ENCODE assay signal across 23 cellular contexts in genomic region chr2:181972431-181973190, GRCh38. TPM values are rescaled to one million over a fixed set of nuclear protein-coding genes. Genes with fewer than 3 reads are reported as not detected.
DNase-seq lines count a peak whose midpoint lies in the region; ATAC-seq and TF ChIP-seq lines count a peak whose summit lies in the region.
"Had no signal": no experiment of that assay in that cellular context is flagged by ENCODE, and none has a peak within 500 bp of the region (broad histone marks: within the 10 kb centered on the region; RNA-seq: fewer than 3 reads in every experiment).

No MANE protein-coding gene starts in this region.

- H3K4me3 ChIP-seq in choroid plexus epithelial cell (ENCODE audit: low read depth, low read length) (no peak overlapping the region), foreskin fibroblast (ENCODE audit: low read depth in 1 of 2, low read length in 2 of 2) (no peak overlapping the region)
- H3K4me3 ChIP-seq: A549, GM12878, GM23338, HAP-1, Peyer's patch had no signal

- H3K9me3 ChIP-seq in T-helper 17 cell (ENCODE audit: control insufficient read depth, low read length, poor library complexity, severe bottlenecking) = no peaks in the 10 kb centered on the region
- H3K9me3 ChIP-seq: A549, HAP-1, Peyer's patch had no signal

- POLR2A ChIA-PET in RWPE1 (lab: Yijun Ruan, JAX; ENCODE audit: low non-redundant PET) = no interaction called here

- H3K4me1 Mint-ChIP-seq in activated T-helper 1 cell treated with anti-CD3 and anti-CD28 coated beads, Interleukin-12 subunit alpha, Interleukin-12 subunit beta, Interleukin-2, Interleukin-4 antibody, amounts not matched to agents 30 ng/mL and 10 ng/mL and 1 ng/mL, durations not matched to agents 14 hours and 24 hours and 36 hours (ENCODE audit: low read depth) = no peaks in the 10 kb centered on the region
- H3K4me1 Mint-ChIP-seq in T-helper 17 cell = no peaks in the 10 kb centered on the region
- H3K4me1 Mint-ChIP-seq: CD4-positive, CD25-positive, alpha-beta regulatory T cell; GM23338 had no signal

- peak; percentile 65 for DNase-seq in HCEC 1CT
- peak; percentile 33 for DNase-seq in RPMI7951 (ENCODE audit: low read depth)
- DNase-seq in choroid plexus epithelial cell (ENCODE audit: low read depth) = peak; percentile 12
- peak; percentile 35 to 61 for DNase-seq in foreskin fibroblast
- no peak for DNase-seq in RWPE1 (ENCODE audit: low spot score)
- no peak for DNase-seq in activated T-helper 1 cell treated with anti-CD3 and anti-CD28 coated beads, Interleukin-12 subunit alpha, Interleukin-12 subunit beta, Interleukin-2, Interleukin-4 antibody, amounts not matched to agents 30 ng/mL and 10 ng/mL and 1 ng/mL, durations not matched to agents 14 hours and 24 hours and 36 hours (ENCODE audit: low spot score)
- DNase-seq in GM13976 (ENCODE audit: low spot score) = no peak
- DNase-seq in T-helper 17 cell = no peak
- DNase-seq: CD4-positive, CD25-positive, alpha-beta regulatory T cell; NCI-H1694; NCI-H2081; NCI-H2171; NCI-H345; NCI-H524; NCI-H774; NK-92 treated with Interleukin-12 subunit alpha and Interleukin-12 subunit beta, amount 100 ng/mL, for 24 hours; Peyer's patch; Right ventricle myocardium superior had no signal

- H3K27ac ChIP-seq in RWPE1 = no peak overlapping the region
- H3K27ac ChIP-seq: A549, KMS-11, Peyer's patch had no signal

- H3K27ac Mint-ChIP-seq in activated T-helper 1 cell treated with anti-CD3 and anti-CD28 coated beads, Interleukin-12 subunit alpha, Interleukin-12 subunit beta, Interleukin-2, Interleukin-4 antibody, amounts not matched to agents 30 ng/mL and 10 ng/mL and 1 ng/mL, durations not matched to agents 14 hours and 24 hours and 36 hours = no peak overlapping the region
- H3K27ac Mint-ChIP-seq in T-helper 17 cell = no peak overlapping the region
- H3K27ac Mint-ChIP-seq: CD4-positive, CD25-positive, alpha-beta regulatory T cell; GM23338 had no signal

- H3K27me3 Mint-ChIP-seq in activated T-helper 1 cell treated with anti-CD3 and anti-CD28 coated beads, Interleukin-12 subunit alpha, Interleukin-12 subunit beta, Interleukin-2, Interleukin-4 antibody, amounts not matched to agents 30 ng/mL and 10 ng/mL and 1 ng/mL, durations not matched to agents 14 hours and 24 hours and 36 hours (ENCODE audit: insufficient read depth) = peaks cover 6% of the 10 kb centered on the region
- H3K27me3 Mint-ChIP-seq in T-helper 17 cell = peaks cover 23% of the 10 kb centered on the region

- in situ Hi-C loops in GM13976 (cut with MboI; ENCODE audit: low sequenced_read_pairs, unreplicated experiment) = no loop called here

- no peaks in the 10 kb centered on the region for H3K9me3 Mint-ChIP-seq in activated T-helper 1 cell treated with anti-CD3 and anti-CD28 coated beads, Interleukin-12 subunit alpha, Interleukin-12 subunit beta, Interleukin-2, Interleukin-4 antibody, amounts not matched to agents 30 ng/mL and 10 ng/mL and 1 ng/mL, durations not matched to agents 14 hours and 24 hours and 36 hours
- H3K9me3 Mint-ChIP-seq: GM23338 had no signal

- intact Hi-C loops in activated T-helper 1 cell treated with anti-CD3 and anti-CD28 coated beads, Interleukin-12 subunit alpha, Interleukin-12 subunit beta, Interleukin-2, Interleukin-4 antibody, amounts not matched to agents 30 ng/mL and 10 ng/mL and 1 ng/mL, durations not matched to agents 14 hours and 24 hours and 36 hours (cut with micrococcal nuclease) = no loop called here

- ATAC-seq in T-helper 17 cell = no peak
- ATAC-seq: A549, GM12878, GM23338 had no signal

- CTCF ChIA-PET in RWPE1 (lab: Yijun Ruan, JAX) = no interaction called here

- TF ChIP-seq CTCF in choroid plexus epithelial cell (conservative IDR thresholded peaks at IDR 0.05; ENCODE audit: low read depth, low read length) (no peak), foreskin fibroblast (IDR thresholded peaks at IDR 0.05; ENCODE audit: low read depth, low read length) (no peak), RWPE1 (conservative IDR thresholded peaks at IDR 0.05; ENCODE audit: low read depth) (no peak), GM13976 (IDR thresholded peaks at IDR 0.05; ENCODE audit: borderline replicate concordance, control extremely low read depth, extremely low read depth, insufficient read depth, missing control alignments) (no peak)

- no peak overlapping the region for H3K4me3 Mint-ChIP-seq in activated T-helper 1 cell treated with anti-CD3 and anti-CD28 coated beads, Interleukin-12 subunit alpha, Interleukin-12 subunit beta, Interleukin-2, Interleukin-4 antibody, amounts not matched to agents 30 ng/mL and 10 ng/mL and 1 ng/mL, durations not matched to agents 14 hours and 24 hours and 36 hours
- H3K4me3 Mint-ChIP-seq in T-helper 17 cell = no peak overlapping the region
- H3K4me3 Mint-ChIP-seq: CD4-positive, CD25-positive, alpha-beta regulatory T cell; GM23338 had no signal

- no peaks in the 10 kb centered on the region for H3K36me3 Mint-ChIP-seq in activated T-helper 1 cell treated with anti-CD3 and anti-CD28 coated beads, Interleukin-12 subunit alpha, Interleukin-12 subunit beta, Interleukin-2, Interleukin-4 antibody, amounts not matched to agents 30 ng/mL and 10 ng/mL and 1 ng/mL, durations not matched to agents 14 hours and 24 hours and 36 hours (ENCODE audit: low read depth)
- no peaks in the 10 kb centered on the region for H3K36me3 Mint-ChIP-seq in T-helper 17 cell (ENCODE audit: low read depth)
- H3K36me3 Mint-ChIP-seq: CD4-positive, CD25-positive, alpha-beta regulatory T cell had no signal

RNA-seq across cellular contexts. Expression of gene PPP1R1C, which starts 13.0 kb away (rescaled TPM):
- total RNA-seq in RPMI7951 (2014; rRNA removed; shearing (Covaris generic)) = 3.1 and 4.2 TPM in 2 replicates
- not detected in 2 replicates for total RNA-seq in activated T-helper 1 cell treated with anti-CD3 and anti-CD28 coated beads, Interleukin-12 subunit alpha, Interleukin-12 subunit beta, Interleukin-2, Interleukin-4 antibody, amounts not matched to agents 30 ng/mL and 10 ng/mL and 1 ng/mL, durations not matched to agents 14 hours and 24 hours and 36 hours
- not detected for total RNA-seq in T-helper 17 cell
- total RNA-seq: CD4-positive, CD25-positive, alpha-beta regulatory T cell; Peyer's patch had no signal

Comparison
In these comparisons a context has a peak if more than half of its experiments do, and no peak if none do; other contexts are left out.
1. DNase-seq: peak in HCEC 1CT (single experiment), RPMI7951 (single experiment), choroid plexus epithelial cell (single experiment) and foreskin fibroblast (2 of 2); none in RWPE1 (single experiment), activated T-helper 1 cell treated with anti-CD3 and anti-CD28 coated beads, Interleukin-12 subunit alpha, Interleukin-12 subunit beta, Interleukin-2, Interleukin-4 antibody, amounts not matched to agents 30 ng/mL and 10 ng/mL and 1 ng/mL, durations not matched to agents 14 hours and 24 hours and 36 hours (single experiment), GM13976 (single experiment) and T-helper 17 cell (0 of 3).